ENCODE assay signal across 1 cellular context in genomic region chr14:63642656-63643382, GRCh38.
TF ChIP-seq lines count a peak whose summit lies in the region.

No MANE protein-coding gene starts in this region.

TF ChIP-seq in IMR-90, 13 proteins besides CTCF, POLR2A, EP300 and RAD21 (continued from another document):
- no peak for TF ChIP-seq CHD1 (IDR thresholded peaks at IDR 0.05; ENCODE audit: low read depth, low read length)
